In genomic region chr4:146945556-146946374, GRCh38 we compare ENCODE assay signal across 8 cellular contexts. TPM values are rescaled to one million over a fixed set of nuclear protein-coding genes. Genes with fewer than 3 reads are reported as not detected.
DNase-seq lines count a peak whose midpoint lies in the region; ATAC-seq and TF ChIP-seq lines count a peak whose summit lies in the region.

TTC29 (minus strand) TSS chr4:146945864; CDS start chr4:146939895, 5,969 bp downstream.

- no peaks in the 10 kb centered on the region for H3F3A ChIP-seq in DOHH2 (ENCODE audit: control insufficient read depth, insufficient read depth)
- no peaks in the 10 kb centered on the region for H3F3A ChIP-seq in GM23338 (replicated peaks; ENCODE audit: low read depth)

- H3K4me1 Mint-ChIP-seq in GM23338, result peaks cover 35% of the 10 kb centered on the region
- H3K4me1 Mint-ChIP-seq in activated naive CD4-positive, alpha-beta T cell treated with anti-CD3 and anti-CD28 coated beads for 36 hours (ENCODE audit: low read depth), result peaks cover 26% of the 10 kb centered on the region

- H3K4me3 ChIP-seq in DOHH2 (ENCODE audit: low read length) (peak within 1 kb of the TSS; percentile 43), GM23338 (peak within 1 kb of the TSS; percentile 57), SJSA1 (peak within 1 kb of the TSS; percentile 31), neutrophil (ENCODE audit: low read depth in 1 of 2, low read length in 1 of 2) (peak within 1 kb of the TSS; percentile 46 to 57)

- H3K9me2 ChIP-seq in DOHH2 (replicated peaks; ENCODE audit: control insufficient read depth, low read length), result no peaks in the 10 kb centered on the region
- H3K9me2 ChIP-seq in GM23338 (ENCODE audit: insufficient read depth), result no peaks in the 10 kb centered on the region

- H3K27ac Mint-ChIP-seq in GM23338, result no peak within 1 kb of the TSS
- no peak within 1 kb of the TSS for H3K27ac Mint-ChIP-seq in activated naive CD4-positive, alpha-beta T cell treated with anti-CD3 and anti-CD28 coated beads for 36 hours

- peak; percentile 99 for ATAC-seq in GM23338

- H3K36me3 Mint-ChIP-seq in GM23338 (ENCODE audit: low read depth), result no peaks in the 10 kb centered on the region
- no peaks in the 10 kb centered on the region for H3K36me3 Mint-ChIP-seq in activated naive CD4-positive, alpha-beta T cell treated with anti-CD3 and anti-CD28 coated beads for 36 hours (ENCODE audit: low read depth)

- H3K27ac ChIP-seq in DOHH2 (ENCODE audit: low read depth, low read length) (no peak within 1 kb of the TSS), GM23338 (ENCODE audit: low read depth) (no peak within 1 kb of the TSS), SJSA1 (no peak within 1 kb of the TSS), neutrophil (no peak within 1 kb of the TSS)

- peak within 1 kb of the TSS; percentile 84 for H2AFZ ChIP-seq in GM23338

- no peaks in the 10 kb centered on the region for H4K20me1 ChIP-seq in DOHH2 (ENCODE audit: control insufficient read depth, insufficient read depth, low read depth, low read length)
- no peaks in the 10 kb centered on the region for H4K20me1 ChIP-seq in GM23338 (replicated peaks; ENCODE audit: insufficient read depth)

- peak within 1 kb of the TSS; percentile 78 for H3K4me3 Mint-ChIP-seq in GM23338
- peak within 1 kb of the TSS; percentile 71 for H3K4me3 Mint-ChIP-seq in activated naive CD4-positive, alpha-beta T cell treated with anti-CD3 and anti-CD28 coated beads for 36 hours

- intact Hi-C loops in activated naive CD4-positive, alpha-beta T cell treated with anti-CD3 and anti-CD28 coated beads for 36 hours (cut with micrococcal nuclease), result loop anchor here (1.0 to 5.0 kb wide), 2 partner anchors 152 to 487 kb away; no protein-coding TSS in a partner anchor

- TF ChIP-seq CTCF in DOHH2 (IDR thresholded peaks at IDR 0.05; ENCODE audit: low read depth, low read length, poor library complexity, severe bottlenecking), result no peak
- TF ChIP-seq CTCF in GM23338 (conservative IDR thresholded peaks at IDR 0.05; ENCODE audit: low read depth in 2 of 2), result no peak
- no peak for TF ChIP-seq CTCF in neutrophil (IDR thresholded peaks at IDR 0.05)

- H3K9me3 ChIP-seq in DOHH2 (ENCODE audit: control insufficient read depth, insufficient read depth, low read length) (no peaks in the 10 kb centered on the region), SJSA1 (replicated peaks) (no peaks in the 10 kb centered on the region), neutrophil (no peaks in the 10 kb centered on the region)

- H3K27me3 ChIP-seq in DOHH2 (ENCODE audit: control insufficient read depth, low read length), result peaks cover 19% of the 10 kb centered on the region
- no peaks in the 10 kb centered on the region for H3K27me3 ChIP-seq in GM23338 (ENCODE audit: insufficient read depth)
- H3K27me3 ChIP-seq in SJSA1 (replicated peaks), result peaks cover 6% of the 10 kb centered on the region
- peaks cover 28% of the 10 kb centered on the region for H3K27me3 ChIP-seq in neutrophil

- H3K4me1 ChIP-seq in DOHH2 (ENCODE audit: control insufficient read depth, low read length) (peaks cover 8% of the 10 kb centered on the region), GM23338 (ENCODE audit: insufficient read depth) (peaks cover 34% of the 10 kb centered on the region), SJSA1 (replicated peaks) (peaks cover 7% of the 10 kb centered on the region), neutrophil (ENCODE audit: control insufficient read depth in 1 of 2, insufficient read depth in 1 of 2, low read depth in 1 of 2, low read length in 1 of 2) (peaks cover 9 to 16% of the 10 kb centered on the region in 2 experiments)

- H3K79me2 ChIP-seq in DOHH2 (ENCODE audit: control insufficient read depth, low read length) (no peaks in the 10 kb centered on the region), GM23338 (replicated peaks; ENCODE audit: insufficient read depth) (no peaks in the 10 kb centered on the region)

- peak; percentile 99 for DNase-seq in GM23338 (ENCODE audit: low spot score)
- peak; percentile 80 for DNase-seq in LHCN-M2 (ENCODE audit: low read depth)
- DNase-seq in SJSA1 (ENCODE audit: low read depth in 1 of 2, low spot score in 2 of 2), result peak; percentile 60 to 88
- DNase-seq in activated naive CD4-positive, alpha-beta T cell treated with anti-CD3 and anti-CD28 coated beads for 36 hours, result peak; percentile 92
- peak; percentile 88 for DNase-seq in germinal center (ENCODE audit: low spot score)
- DNase-seq in stromal cell of bone marrow (ENCODE audit: low read depth), result peak; percentile 82

- H3K36me3 ChIP-seq in DOHH2 (ENCODE audit: control insufficient read depth, low read length) (no peaks in the 10 kb centered on the region), GM23338 (ENCODE audit: insufficient read depth) (no peaks in the 10 kb centered on the region), SJSA1 (no peaks in the 10 kb centered on the region), neutrophil (no peaks in the 10 kb centered on the region)

- no peaks in the 10 kb centered on the region for H3K9me3 Mint-ChIP-seq in GM23338
- H3K9me3 Mint-ChIP-seq in activated naive CD4-positive, alpha-beta T cell treated with anti-CD3 and anti-CD28 coated beads for 36 hours, result no peaks in the 10 kb centered on the region

- no peaks in the 10 kb centered on the region for H3K27me3 Mint-ChIP-seq in GM23338 (ENCODE audit: insufficient read depth, low read depth, poor library complexity)
- H3K27me3 Mint-ChIP-seq in activated naive CD4-positive, alpha-beta T cell treated with anti-CD3 and anti-CD28 coated beads for 36 hours (ENCODE audit: low read depth), result peaks cover 11% of the 10 kb centered on the region

- CTCF ChIA-PET in activated naive CD4-positive, alpha-beta T cell treated with anti-CD3 and anti-CD28 coated beads for 36 hours (lab: Charles Lee), result interaction anchor here (1.0 kb wide), 1 partner anchor 73 kb away, joined by 3 read pairs; no protein-coding TSS in a partner anchor

- H3K4me2 ChIP-seq in DOHH2 (ENCODE audit: low read length), result peak within 1 kb of the TSS; percentile 62
- peak within 1 kb of the TSS; percentile 76 for H3K4me2 ChIP-seq in GM23338

TF ChIP-seq in GM23338, 12 proteins besides CTCF, POLR2A, EP300 and RAD21 (continues in another document):
- TF ChIP-seq POLR2AphosphoS5 (IDR thresholded peaks at IDR 0.05; ENCODE audit: low read depth) (no peak), NANOG (IDR thresholded peaks at IDR 0.05; ENCODE audit: borderline replicate concordance) (no peak), JUNB (IDR thresholded peaks at IDR 0.05; ENCODE audit: unreplicated experiment) (no peak), EZH2phosphoT487 (IDR thresholded peaks at IDR 0.05; ENCODE audit: unreplicated experiment) (no peak), STAT1 (IDR thresholded peaks at IDR 0.05; ENCODE audit: unreplicated experiment) (no peak), EZH2 (IDR thresholded peaks at IDR 0.05; ENCODE audit: low read depth, unreplicated experiment) (no peak), ZNF331 (CRISPR knock-in tag; IDR thresholded peaks at IDR 0.05; ENCODE audit: low read depth) (no peak), REST (IDR thresholded peaks at IDR 0.05; ENCODE audit: unreplicated experiment) (no peak)

RNA-seq across cellular contexts. Expression of gene TTC29, which starts in this region (rescaled TPM):
- total RNA-seq in GM23338 (2014; rRNA removed; shearing (Covaris generic)), result 0.12 and 0.52 TPM in 2 replicates
- polyA plus RNA-seq in GM23338 (2016; fragmentation: Nextera tagmentation; extraction: Ambion mirVana), result 0.59 and 0.60 TPM in 2 replicates
- 0.11 and 0.19 TPM in 2 replicates for total RNA-seq in LHCN-M2 (2014; rRNA removed)
- polyA plus RNA-seq in LHCN-M2 (2012), result 0.05 TPM
- total RNA-seq in SJSA1 (2014; rRNA removed; shearing (Covaris generic)), result not detected in 2 replicates
- not detected for total RNA-seq in activated naive CD4-positive, alpha-beta T cell treated with anti-CD3 and anti-CD28 coated beads for 36 hours

Comparison
In these comparisons a context has a peak if more than half of its experiments do, and no peak if none do; other contexts are left out.
1. Peak in DNase-seq, ATAC-seq, H3K4me3 ChIP-seq and H3K4me2 ChIP-seq in GM23338; RNA of the gene not detected or under 1 TPM.
2. Peak in DNase-seq in LHCN-M2; RNA of the gene not detected or under 1 TPM.
3. Peak in DNase-seq and H3K4me3 ChIP-seq in SJSA1; RNA of the gene not detected or under 1 TPM.
4. Peak in DNase-seq in activated naive CD4-positive, alpha-beta T cell treated with anti-CD3 and anti-CD28 coated beads for 36 hours; RNA of the gene not detected or under 1 TPM.